Comparison of ENCODE assay signal across 8 cellular contexts in the genomic region with DNA sequence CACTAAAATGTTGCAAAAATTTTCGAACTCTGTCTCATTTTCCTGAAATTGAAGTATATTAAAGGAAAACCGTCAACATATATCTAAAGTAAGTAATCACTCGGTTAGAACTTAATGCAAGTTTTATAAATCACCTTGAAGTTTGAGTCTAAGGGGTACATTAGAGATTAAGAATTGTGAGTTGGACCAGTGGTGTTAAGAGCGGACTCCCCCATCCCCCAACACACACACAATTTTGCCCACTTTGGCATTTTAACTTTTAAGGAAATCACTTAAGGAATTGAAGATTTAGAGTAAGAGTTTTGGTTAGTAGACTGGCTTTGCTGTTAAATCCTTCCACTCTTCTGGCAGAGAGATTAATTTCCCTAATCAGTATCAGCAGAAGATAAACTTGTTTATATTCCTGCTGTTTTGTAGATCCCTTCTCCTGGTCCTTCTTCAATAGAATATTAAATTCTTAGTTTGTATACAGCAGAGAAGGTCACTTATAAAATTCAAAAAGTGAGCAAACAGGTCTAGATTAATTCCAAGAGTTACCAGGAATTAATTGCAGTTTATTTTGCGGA. TPM values are rescaled to one million over a fixed set of nuclear protein-coding genes. Genes with fewer than 3 reads are reported as not detected.
DNase-seq lines count a peak whose midpoint lies in the region; ATAC-seq, FAIRE-seq and TF ChIP-seq lines count a peak whose summit lies in the region.

No MANE protein-coding gene starts in this region.

- H3K4me2 ChIP-seq in HepG2 (ENCODE audit: low read depth, low read length): peak overlapping the region; percentile 82

- no peak overlapping the region for H2AFZ ChIP-seq in HepG2 (ENCODE audit: low read length)

- H3K27me3 ChIP-seq in HepG2 (ENCODE audit: control insufficient read depth in 1 of 2, insufficient read depth in 2 of 2, low read length in 2 of 2) (no peaks in the 10 kb centered on the region; a peak in 1 of 5 replicates), transverse colon (no peaks in the 10 kb centered on the region)

- TF ChIP-seq EP300 in HepG2 (IDR thresholded peaks at IDR 0.05; ENCODE audit: low read depth in 2 of 2, low read length in 2 of 2) (no peak), HepG2 (CRISPR knock-in tag; IDR thresholded peaks at IDR 0.05; ENCODE audit: borderline replicate concordance) (no peak), transverse colon (IDR thresholded peaks at IDR 0.05; ENCODE audit: low read depth) (no peak)

- WGBS in HepG2 (ENCODE audit: low lambda C conversion rate): 2% methylated on average over 5 of the region's 5 CpGs
- WGBS in transverse colon (ENCODE audit: low coverage in 1 of 2), 2 donors: 7 to 20% methylated on average over 5 of the region's 5 CpGs

- H3K36me3 ChIP-seq in HepG2 (replicated peaks in 1 of 2; ENCODE audit: control insufficient read depth in 1 of 2, insufficient read depth in 2 of 2, low read length in 2 of 2) (no peaks in the 10 kb centered on the region), transverse colon (no peaks in the 10 kb centered on the region)

- H3K9me3 ChIP-seq in HepG2 (ENCODE audit: low read length) (no peaks in the 10 kb centered on the region), transverse colon (no peaks in the 10 kb centered on the region)

- CTCF ChIA-PET in activated naive CD4-positive, alpha-beta T cell treated with anti-CD3 and anti-CD28 coated beads for 36 hours (lab: Charles Lee): interaction anchor here (0.7 to 2.7 kb wide), 4 partner anchors 21 to 236 kb away, joined by 3 to 11 read pairs (median 4); no protein-coding TSS in a partner anchor
- CTCF ChIA-PET in HepG2 (lab: Yijun Ruan, JAX; ENCODE audit: low intra/inter-chr PET ratio, low total read pairs): no interaction called here

- no peak for TF ChIP-seq RAD21 in HepG2 (CRISPR knock-in tag; IDR thresholded peaks at IDR 0.05)

- TF ChIP-seq CTCF in HepG2 (CRISPR knock-in tag; IDR thresholded peaks at IDR 0.05) (no peak), transverse colon (IDR thresholded peaks at IDR 0.05) (no peak)

- FAIRE-seq in HepG2 (lab: Jason Lieb, UNC): no peak

- in situ Hi-C loops in HepG2 (cut with HindIII; ENCODE audit: extremely low pct_ligation_motif_present, low pct_unique_long_range_greater_than_20kb): loop anchor here (5.0 to 10.0 kb wide), 2 partner anchors 92 to 135 kb away; no protein-coding TSS in a partner anchor
- in situ Hi-C loops in transverse colon (cut with MboI; ENCODE audit: low pct_ligation_motif_present in 1 of 4, low pct_unique_long_range_greater_than_20kb in 1 of 4, low sequenced_read_pairs in 3 of 4): no loop called here

- H3K9ac ChIP-seq in HepG2 (ENCODE audit: insufficient read depth, low read depth, low read length): peak overlapping the region; percentile 93

- peak overlapping the region; percentile 94 for H3K4me3 Mint-ChIP-seq in activated naive CD4-positive, alpha-beta T cell treated with anti-CD3 and anti-CD28 coated beads for 36 hours

- peak overlapping the region; percentile 85 to 100 (median 97) for H3K4me3 ChIP-seq in HepG2 (replicated peaks in 1 of 3; ENCODE audit: insufficient read depth in 1 of 3, low read depth in 2 of 3, low read length in 3 of 3)
- peak overlapping the region; percentile 93 to 99 (median 96) for H3K4me3 ChIP-seq in transverse colon

- H3K4me1 ChIP-seq in HepG2 (ENCODE audit: insufficient read depth, low read length) (peaks cover 48% of the 10 kb centered on the region), transverse colon (peaks cover 0 to 55% (median 34%) of the 10 kb centered on the region in 4 donors)

- H3K9me3 Mint-ChIP-seq in activated naive CD4-positive, alpha-beta T cell treated with anti-CD3 and anti-CD28 coated beads for 36 hours: no peaks in the 10 kb centered on the region

- peaks cover 63% of the 10 kb centered on the region for H3K79me2 ChIP-seq in HepG2 (ENCODE audit: insufficient read depth, low read length)

- peaks cover 54% of the 10 kb centered on the region for H3K36me3 Mint-ChIP-seq in activated naive CD4-positive, alpha-beta T cell treated with anti-CD3 and anti-CD28 coated beads for 36 hours (ENCODE audit: low read depth)

- TF ChIP-seq POLR2A in HepG2 (IDR thresholded peaks at IDR 0.05; ENCODE audit: insufficient read depth in 1 of 2, low read depth in 2 of 2, low read length in 2 of 2) (no peak), transverse colon (IDR thresholded peaks at IDR 0.05) (no peak)

- DNase-seq in activated naive CD4-positive, alpha-beta T cell treated with anti-CD3 and anti-CD28 coated beads for 36 hours: no peak
- DNase-seq in activated naive CD4-positive, alpha-beta T cell (lab: John Stamatoyannopoulos, UW): no peak
- peak; percentile 69 for DNase-seq in amniotic epithelial cell (ENCODE audit: low read depth)
- no peak for DNase-seq in HepG2 (ENCODE audit: low spot score)
- DNase-seq in transverse colon: no peak
- DNase-seq in HPDE6-E6E7 (ENCODE audit: extremely low spot score): no peak
- no peak for DNase-seq in foreskin melanocyte

- no peaks in the 10 kb centered on the region for H3K27me3 Mint-ChIP-seq in activated naive CD4-positive, alpha-beta T cell treated with anti-CD3 and anti-CD28 coated beads for 36 hours (ENCODE audit: low read depth)

- peak overlapping the region; percentile 93 for H3K27ac Mint-ChIP-seq in activated naive CD4-positive, alpha-beta T cell treated with anti-CD3 and anti-CD28 coated beads for 36 hours

- H4K20me1 ChIP-seq in HepG2 (ENCODE audit: insufficient read depth, low read length): peaks cover 51% of the 10 kb centered on the region

- peaks cover 41% of the 10 kb centered on the region for H3K4me1 Mint-ChIP-seq in activated naive CD4-positive, alpha-beta T cell treated with anti-CD3 and anti-CD28 coated beads for 36 hours (ENCODE audit: low read depth)

- POLR2A ChIA-PET in HepG2 (lab: Yijun Ruan, JAX): interaction anchor here (0.9 to 1.4 kb wide), 2 partner anchors 17 to 87 kb away, joined by 3 read pairs; no protein-coding TSS in a partner anchor

- TSS peak; percentile 49 for BruUV-seq in HepG2 (replicated peaks; lab: Mats Ljungman, UMichigan)

- intact Hi-C loops in activated naive CD4-positive, alpha-beta T cell treated with anti-CD3 and anti-CD28 coated beads for 36 hours (cut with micrococcal nuclease): loop anchor here (2.0 to 10.0 kb wide), 4 partner anchors 35 to 1452 kb away; partner anchors contain the start of gene PPM1A
- intact Hi-C loops in HepG2 (cut with micrococcal nuclease; ENCODE audit: unreplicated experiment): loop anchor here (5.0 kb wide), 2 partner anchors 35 to 235 kb away; no protein-coding TSS in a partner anchor
- intact Hi-C loops in transverse colon (cut with DNase I; ENCODE audit: low total_unique reads): loop anchor here (10.0 kb wide), 1 partner anchor 68 kb away; the partner anchor contains the start of gene SNAPC1

- ATAC-seq in HepG2 (no peak), GM21515 (IDR thresholded peaks at IDR 0.05; ENCODE audit: unreplicated experiment) (no peak)

- H3K27ac ChIP-seq in HepG2 (ENCODE audit: extremely low read length, insufficient read depth, low read length) (peak overlapping the region; percentile 98), transverse colon (peak overlapping the region; percentile 98 to 99 (median 98))

TF ChIP-seq in HepG2, 621 proteins besides CTCF, POLR2A, EP300 and RAD21 (continues in another document):
- TF ChIP-seq ISL2 (CRISPR knock-in tag; IDR thresholded peaks at IDR 0.05) (no peak), ZNF276 (CRISPR knock-in tag; IDR thresholded peaks at IDR 0.05; ENCODE audit: low read depth) (no peak), ZNF570 (CRISPR knock-in tag; IDR thresholded peaks at IDR 0.05; ENCODE audit: borderline replicate concordance) (no peak), IKZF4 (CRISPR knock-in tag; IDR thresholded peaks at IDR 0.05; ENCODE audit: borderline replicate concordance, low read depth, not compliant biosample characterization) (no peak)

RNA-seq across cellular contexts. Expression of gene HIF1A, which starts 1.5 kb away (rescaled TPM):
- 100 to 1,000 TPM; 398 to 417 TPM for total RNA-seq in activated naive CD4-positive, alpha-beta T cell treated with anti-CD3 and anti-CD28 coated beads for 36 hours
- 126 and 211 TPM in 2 replicates for total RNA-seq in HepG2 (2016; rRNA removed; fragmentation: Illumina TruSeq; extraction: Trizol)
- 19.1 and 34.5 TPM in 2 replicates for total RNA-seq in HepG2 (2016; cell fraction: cytosol; rRNA removed; fragmentation: Illumina TruSeq; extraction: Trizol; ENCODE audit: low read depth)
- total RNA-seq in HepG2 (2016; cell fraction: insoluble cytoplasmic fraction; rRNA removed; fragmentation: Illumina TruSeq; extraction: Trizol): 123 and 189 TPM in 2 replicates
- total RNA-seq in HepG2 (2016; cell fraction: membrane; rRNA removed; fragmentation: Illumina TruSeq; extraction: Trizol): 36.2 and 39.8 TPM in 2 replicates
- 102 and 119 TPM in 2 replicates for total RNA-seq in HepG2 (2016; cell fraction: nucleus; rRNA removed; fragmentation: Illumina TruSeq; extraction: Trizol)
- 41.0 and 42.8 TPM in 2 replicates for polyA plus RNA-seq in HepG2 (2011; rRNA removed)
- 19.1 and 32.4 TPM in 2 replicates for polyA plus RNA-seq in HepG2 (2011; cell fraction: cytosol; rRNA removed)
- 26.9 and 40.5 TPM in 2 replicates for polyA plus RNA-seq in HepG2 (2011; cell fraction: nucleus; rRNA removed)
- 58.1 and 68.2 TPM in 2 replicates for polyA plus RNA-seq in HepG2 (2012)
- 3.1 and 3.4 TPM in 2 replicates for polyA plus RNA-seq in HepG2 (2016; cell fraction: cytosol; fragmentation: Illumina TruSeq; extraction: Trizol; ENCODE audit: low read depth)
- 155 and 156 TPM in 2 replicates for polyA plus RNA-seq in HepG2 (2016; cell fraction: insoluble cytoplasmic fraction; fragmentation: Illumina TruSeq; extraction: Trizol; ENCODE audit: low read depth)
- 11.9 and 12.5 TPM in 2 replicates for polyA plus RNA-seq in HepG2 (2016; cell fraction: membrane; fragmentation: Illumina TruSeq; extraction: Trizol; ENCODE audit: low read depth)
- polyA plus RNA-seq in HepG2 (2016; cell fraction: nucleus; fragmentation: Illumina TruSeq; extraction: Trizol; ENCODE audit: insufficient read depth, low read depth): 108 and 129 TPM in 2 replicates
- polyA minus RNA-seq in HepG2 (2011; rRNA and poly(A)+ RNA removed; ENCODE audit: low replicate concordance): 67.4 and 132 TPM in 2 replicates
- 77.8 and 127 TPM in 2 replicates for polyA minus RNA-seq in HepG2 (2011; cell fraction: cytosol; rRNA and poly(A)+ RNA removed)
- polyA minus RNA-seq in HepG2 (2011; cell fraction: nucleus; rRNA and poly(A)+ RNA removed): 102 and 161 TPM in 2 replicates
- 100 to 1,000 TPM in 2 of 4 donors, 10 to 100 TPM in 2; 27.9 to 103 (median 76.1) TPM for total RNA-seq in transverse colon
